ENCODE assay signal across 24 cellular contexts in the genomic region with DNA sequence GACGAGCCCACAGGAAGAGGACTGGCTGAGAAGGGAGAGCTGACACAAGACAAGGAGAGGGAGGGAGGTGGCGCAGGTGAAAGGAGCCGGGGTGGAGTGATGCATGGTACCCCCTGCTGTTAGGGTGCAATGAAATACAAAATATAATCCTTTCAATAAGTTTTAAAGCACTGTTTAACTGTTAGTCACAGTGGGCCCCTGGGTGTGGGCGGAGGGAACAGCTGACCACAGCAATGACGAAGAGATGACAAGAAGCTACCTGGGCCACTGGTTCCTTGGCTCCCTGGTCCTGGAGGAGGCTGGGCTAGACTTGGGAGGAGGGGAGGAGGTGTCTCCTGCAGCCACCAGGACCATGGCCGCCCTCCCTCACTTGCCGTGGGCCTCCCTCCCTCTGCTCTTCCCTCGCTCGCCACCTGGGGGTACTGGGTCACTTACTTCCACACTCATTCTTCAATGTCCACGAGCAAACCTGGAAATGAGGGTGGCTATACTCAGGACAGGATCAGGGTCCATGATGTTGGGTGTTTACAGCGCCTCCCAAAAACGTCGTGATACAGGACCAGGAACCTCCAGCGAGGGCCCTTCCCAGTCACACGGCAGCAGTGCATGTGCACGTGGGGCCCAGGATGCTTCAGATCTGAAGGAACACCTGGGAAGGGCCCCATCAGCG.
"Had no signal": no experiment of that assay in that cellular context is flagged by ENCODE, and none has a peak within 500 bp of the region (broad histone marks: within the 10 kb centered on the region; RNA-seq: fewer than 3 reads in every experiment).

No MANE protein-coding gene starts in this region.

- H3K4me1 ChIP-seq: esophagus muscularis mucosa, pancreas, testis had no signal

- DNase-seq: activated B cell treated with CpG ODN at 0.5 μM for 24 hours; activated CD4-positive, alpha-beta memory T cell treated with anti-CD3 and anti-CD28 coated beads for 36 hours; activated CD4-positive, alpha-beta T cell treated with anti-CD3 and anti-CD28 coated beads for 36 hours; activated gamma-delta T cell; activated naive CD4-positive, alpha-beta T cell treated with anti-CD3 and anti-CD28 coated beads, Interleukin-2, amount 50 U/mL, for 16 hours; activated naive CD8-positive, alpha-beta T cell treated with anti-CD3 and anti-CD28 coated beads, Interleukin-2, amount 50 U/mL, for 24 hours; activated T-cell treated with anti-CD3 and anti-CD28 coated beads for 4 hours; dermis blood vessel endothelial cell; effector memory CD4-positive, alpha-beta T cell; glutamatergic neuron; left ventricle myocardium superior; mammary epithelial cell; pancreas; small intestine; T-helper 1 cell; testis; trophoblast cell had no signal

- H3K4me3 ChIP-seq: cardiac muscle cell, esophagus muscularis mucosa, hepatocyte, pancreas, testis had no signal

- H3K27ac ChIP-seq: cardiac muscle cell, esophagus muscularis mucosa, hepatocyte, neutrophil, pancreas, testis had no signal

- H3K36me3 ChIP-seq: cardiac muscle cell, esophagus muscularis mucosa, neutrophil, pancreas had no signal

- H3K79me2 ChIP-seq: hepatocyte had no signal

- ATAC-seq: activated CD4-positive, alpha-beta T cell treated with anti-CD3 and anti-CD28 coated beads for 36 hours; activated naive CD8-positive, alpha-beta T cell treated with anti-CD3 and anti-CD28 coated beads, Interleukin-2, amount 50 U/mL, for 24 hours; left ventricle myocardium superior; natural killer cell treated with Interleukin-12 subunit alpha and Interleukin-12 subunit beta and Interleukin-15 and Interleukin-18, amount 100 ng/mL, for 72 hours; pancreas; sciatic nerve; stimulated activated memory B cell treated with anti-CD40 and anti-IgM and Interleukin-4, amounts not matched to agents 10 μg/mL and 1 μg/mL and 100 μg/mL, for 72 hours had no signal

- H3K4me2 ChIP-seq: hepatocyte had no signal

- H2AFZ ChIP-seq: hepatocyte had no signal

- H3K9me3 ChIP-seq: esophagus muscularis mucosa, neutrophil, pancreas, testis had no signal

- H3K27me3 ChIP-seq: cardiac muscle cell, hepatocyte, neutrophil, pancreas, testis had no signal
